16 cellular contexts compared by ENCODE assay signal in the genomic region with DNA sequence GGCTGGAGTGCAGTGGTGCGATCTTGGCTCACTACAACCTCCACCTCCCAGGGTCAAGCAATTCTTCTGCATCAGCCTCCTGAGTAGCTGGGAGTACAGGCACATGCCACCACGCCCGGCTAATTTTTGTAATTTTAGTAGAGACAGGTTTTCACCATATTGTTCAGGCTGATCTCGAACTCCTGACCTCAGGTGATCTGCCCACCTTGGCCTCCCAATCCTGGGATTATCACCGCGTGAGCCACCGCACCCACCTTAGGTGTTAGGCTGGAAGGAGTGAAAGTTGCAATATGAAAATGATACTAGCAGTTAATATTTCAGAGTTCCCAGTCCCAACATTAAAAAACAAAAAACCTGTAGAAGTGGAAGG. TPM values are rescaled to one million over a fixed set of nuclear protein-coding genes. Genes with fewer than 3 reads are reported as not detected.
DNase-seq lines count a peak whose midpoint lies in the region; ATAC-seq and TF ChIP-seq lines count a peak whose summit lies in the region.
"Not testable (repeated sequence)": the region's sequence is repeated elsewhere in the genome, so short reads cannot be mapped to it uniquely, and the experiment has no call there.
"Had no signal": no experiment of that assay in that cellular context is flagged by ENCODE, and none has a peak within 500 bp of the region (broad histone marks: within the 10 kb centered on the region; RNA-seq: fewer than 3 reads in every experiment).

No MANE protein-coding gene starts in this region.

- H3K9me3 ChIP-seq in BLaER1 treated with 17β-estradiol and CSF1 and Interleukin-3, amounts not matched to agents 10 nM and 100 nM (replicated peaks in 1 of 11); H9 (ENCODE audit: control insufficient read depth, low read depth, low read length); MM.1S (replicated peaks; ENCODE audit: insufficient read depth, low read length): not testable (repeated sequence)

- peak overlapping the region; percentile 73 to 82 (median 79) for H3K9ac ChIP-seq in BLaER1 treated with 17β-estradiol and CSF1 and Interleukin-3, amounts not matched to agents 10 nM and 100 nM
- H3K9ac ChIP-seq in H9 (ENCODE audit: extremely low read depth, insufficient read length, low read length), result not testable (repeated sequence)
- H3K9ac ChIP-seq in MM.1S (ENCODE audit: low read length), result peak overlapping the region; percentile 76

- CTCF ChIA-PET in activated B cell treated with CpG ODN at 0.5 μM for 24 hours (lab: Charles Lee), result interaction anchor here (2.3 kb wide), 1 partner anchor 41 kb away, joined by 12 read pairs; no protein-coding TSS in a partner anchor

- not testable (repeated sequence) for H3K4me3 Mint-ChIP-seq in H9; activated T-helper 2 cell treated with anti-CD3 and anti-CD28 coated beads, Interferon-gamma antibody, Interleukin-2, Interleukin-4, amounts not matched to agents 10 μg/mL and 5 μg/mL and 100 μg/mL, durations not matched to agents 14 hours and 24 hours and 36 hours (ENCODE audit: low read depth); mesothelial cell of epicardium
- H3K4me3 Mint-ChIP-seq in activated B cell treated with CpG ODN at 0.5 μM for 24 hours, result peak overlapping the region; percentile 48
- H3K4me3 Mint-ChIP-seq in stimulated activated naive B cell treated with anti-CD40 and anti-IgM and Interleukin-4, amounts not matched to agents 10 μg/mL and 1 μg/mL and 100 μg/mL, for 72 hours, result peak overlapping the region; percentile 7 to 39

- H2AK5ac ChIP-seq in H9 (ENCODE audit: insufficient read length, low read length), result not testable (repeated sequence)

- not testable (repeated sequence) for H2BK120ac ChIP-seq in H9 (ENCODE audit: low read depth, low read length, poor library complexity, severe bottlenecking)

- not testable (repeated sequence) for H2BK12ac ChIP-seq in H9 (ENCODE audit: insufficient read length, low read depth, low read length)

- peaks cover 20 to 44% (median 40%) of the 10 kb centered on the region in 11 experiments for H3K36me3 ChIP-seq in BLaER1 treated with 17β-estradiol and CSF1 and Interleukin-3, amounts not matched to agents 10 nM and 100 nM
- not testable (repeated sequence) for H3K36me3 ChIP-seq in MM.1S (replicated peaks; ENCODE audit: insufficient read depth, low read length)

- H3K79me2 ChIP-seq in H9 (ENCODE audit: insufficient read depth, low read length); MM.1S (ENCODE audit: low read length): not testable (repeated sequence)

- H3K27me3 Mint-ChIP-seq in H9 (ENCODE audit: low read depth); activated B cell treated with CpG ODN at 0.5 μM for 24 hours; activated T-helper 2 cell treated with anti-CD3 and anti-CD28 coated beads, Interferon-gamma antibody, Interleukin-2, Interleukin-4, amounts not matched to agents 10 μg/mL and 5 μg/mL and 100 μg/mL, durations not matched to agents 14 hours and 24 hours and 36 hours (ENCODE audit: low read depth); mesothelial cell of epicardium (ENCODE audit: low read depth); stimulated activated naive B cell treated with anti-CD40 and anti-IgM and Interleukin-4, amounts not matched to agents 10 μg/mL and 1 μg/mL and 100 μg/mL, for 72 hours: not testable (repeated sequence)

- H3T11ph ChIP-seq in H9 (ENCODE audit: low read length), result not testable (repeated sequence)

- H3K4ac ChIP-seq in H9 (ENCODE audit: low read depth, low read length), result not testable (repeated sequence)

- H3K36me3 Mint-ChIP-seq in H9 (ENCODE audit: insufficient read depth in 1 of 3, low read depth in 3 of 3) (peaks cover 31 to 63% (median 43%) of the 10 kb centered on the region in 3 experiments), activated B cell treated with CpG ODN at 0.5 μM for 24 hours (ENCODE audit: low read depth) (peaks cover 34% of the 10 kb centered on the region), mesothelial cell of epicardium (peaks cover 37% of the 10 kb centered on the region)
- peaks cover 72% of the 10 kb centered on the region for H3K36me3 Mint-ChIP-seq in activated T-helper 2 cell treated with anti-CD3 and anti-CD28 coated beads, Interferon-gamma antibody, Interleukin-2, Interleukin-4, amounts not matched to agents 10 μg/mL and 5 μg/mL and 100 μg/mL, durations not matched to agents 14 hours and 24 hours and 36 hours (ENCODE audit: low read depth)
- H3K36me3 Mint-ChIP-seq in stimulated activated naive B cell treated with anti-CD40 and anti-IgM and Interleukin-4, amounts not matched to agents 10 μg/mL and 1 μg/mL and 100 μg/mL, for 72 hours, result peaks cover 33 to 59% of the 10 kb centered on the region in 2 donors

- H2AFZ ChIP-seq in H9 (ENCODE audit: low read length); MM.1S (ENCODE audit: low read length): not testable (repeated sequence)

- not testable (repeated sequence) for H3K18ac ChIP-seq in H9 (ENCODE audit: insufficient read length, low read depth, low read length)

- not testable (repeated sequence) for H3K9me2 ChIP-seq in MM.1S (replicated peaks; ENCODE audit: insufficient read depth, low read length)

- not testable (repeated sequence) for H3K27me3 ChIP-seq in BLaER1 treated with 17β-estradiol and CSF1 and Interleukin-3, amounts not matched to agents 10 nM and 100 nM; H9 (ENCODE audit: insufficient read depth, low read length); MM.1S (replicated peaks; ENCODE audit: insufficient read depth, low read length); dorsolateral prefrontal cortex

- H3K23me2 ChIP-seq in H9 (ENCODE audit: insufficient read length, low read depth, low read length, poor library complexity, severe bottlenecking), result not testable (repeated sequence)

- not testable (repeated sequence) for TF ChIP-seq CTCF in H9 (conservative IDR thresholded peaks at IDR 0.05); MM.1S (IDR thresholded peaks at IDR 0.05; ENCODE audit: low read length); activated B cell treated with CpG ODN at 0.5 μM for 24 hours (IDR thresholded peaks at IDR 0.05); dorsolateral prefrontal cortex (IDR thresholded peaks at IDR 0.05 in 54 of 56, conservative IDR thresholded peaks at IDR 0.05 in 2 of 56; ENCODE audit: low read depth in 1 of 56, partially characterized antibody in 56 of 56); mesothelial cell of epicardium (IDR thresholded peaks at IDR 0.05; ENCODE audit: unreplicated experiment)

- H2BK5ac ChIP-seq in H9 (ENCODE audit: insufficient read length, low read length), result not testable (repeated sequence)

- H3K56ac ChIP-seq in H9 (ENCODE audit: insufficient read length, low read depth, low read length), result not testable (repeated sequence)

- H3K27ac Mint-ChIP-seq in H9 (peak overlapping the region in 2 of 3 experiments; percentile 53 to 62; a peak in 4 of 7 replicates), activated B cell treated with CpG ODN at 0.5 μM for 24 hours (peak overlapping the region; percentile 91), mesothelial cell of epicardium (peak overlapping the region; percentile 25)
- peak overlapping the region; percentile 71 for H3K27ac Mint-ChIP-seq in activated T-helper 2 cell treated with anti-CD3 and anti-CD28 coated beads, Interferon-gamma antibody, Interleukin-2, Interleukin-4, amounts not matched to agents 10 μg/mL and 5 μg/mL and 100 μg/mL, durations not matched to agents 14 hours and 24 hours and 36 hours
- peak overlapping the region; percentile 91 for H3K27ac Mint-ChIP-seq in stimulated activated naive B cell treated with anti-CD40 and anti-IgM and Interleukin-4, amounts not matched to agents 10 μg/mL and 1 μg/mL and 100 μg/mL, for 72 hours

- not testable (repeated sequence) for ATAC-seq in activated B cell treated with CpG ODN at 0.5 μM for 24 hours (ENCODE audit: low read depth); stimulated activated naive B cell treated with anti-CD40 and anti-IgM and Interleukin-4, amounts not matched to agents 10 μg/mL and 1 μg/mL and 100 μg/mL, for 72 hours (replicated peaks)

- H3K4me1 ChIP-seq in BLaER1 treated with 17β-estradiol and CSF1 and Interleukin-3, amounts not matched to agents 10 nM and 100 nM, result peaks cover 68 to 76% (median 73%) of the 10 kb centered on the region in 10 experiments
- H3K4me1 ChIP-seq in H9 (ENCODE audit: insufficient read depth, low read length), result not testable (repeated sequence)
- peaks cover 36% of the 10 kb centered on the region for H3K4me1 ChIP-seq in MM.1S (ENCODE audit: low read length)

- DNase-seq in H9; MM.1S; activated B cell treated with CpG ODN at 0.5 μM for 24 hours; activated T-helper 2 cell treated with anti-CD3 and anti-CD28 coated beads, Interferon-gamma antibody, Interleukin-2, Interleukin-4, amounts not matched to agents 10 μg/mL and 5 μg/mL and 100 μg/mL, durations not matched to agents 14 hours and 24 hours and 36 hours (ENCODE audit: low spot score); mesothelial cell of epicardium (ENCODE audit: low spot score in 2 of 2, unreplicated experiment in 2 of 2); stimulated activated naive B cell treated with anti-CD40 and anti-IgM and Interleukin-4, amounts not matched to agents 10 μg/mL and 1 μg/mL and 100 μg/mL, for 72 hours: not testable (repeated sequence)
- peak in 1 of 10 donors; percentile 15 for DNase-seq in dorsolateral prefrontal cortex

- H3K4me3 ChIP-seq in BLaER1 treated with 17β-estradiol and CSF1 and Interleukin-3, amounts not matched to agents 10 nM and 100 nM, result peak overlapping the region in 5 of 10 experiments; percentile 6 to 52 (median 24); a peak in 5 of 20 replicates
- peak overlapping the region; percentile 0; the same call in 1 of the 2 replicates for H3K4me3 ChIP-seq in MM.1S (ENCODE audit: low read length)
- H3K4me3 ChIP-seq in dorsolateral prefrontal cortex, result not testable (repeated sequence)

- H3K79me1 ChIP-seq in H9 (ENCODE audit: insufficient read depth, low read depth, low read length, poor library complexity, severe bottlenecking), result not testable (repeated sequence)

- H4K5ac ChIP-seq in H9 (ENCODE audit: insufficient read length, low read depth, low read length), result not testable (repeated sequence)

- not testable (repeated sequence) for H2BK15ac ChIP-seq in H9 (ENCODE audit: low read depth, low read length)

- peaks cover 25 to 37% of the 10 kb centered on the region in 2 experiments for H3K4me1 Mint-ChIP-seq in H9
- H3K4me1 Mint-ChIP-seq in activated B cell treated with CpG ODN at 0.5 μM for 24 hours, result peaks cover 68% of the 10 kb centered on the region
- H3K4me1 Mint-ChIP-seq in activated T-helper 2 cell treated with anti-CD3 and anti-CD28 coated beads, Interferon-gamma antibody, Interleukin-2, Interleukin-4, amounts not matched to agents 10 μg/mL and 5 μg/mL and 100 μg/mL, durations not matched to agents 14 hours and 24 hours and 36 hours (ENCODE audit: low read depth), result peaks cover 23% of the 10 kb centered on the region
- H3K4me1 Mint-ChIP-seq in mesothelial cell of epicardium, result not testable (repeated sequence)
- H3K4me1 Mint-ChIP-seq in stimulated activated naive B cell treated with anti-CD40 and anti-IgM and Interleukin-4, amounts not matched to agents 10 μg/mL and 1 μg/mL and 100 μg/mL, for 72 hours, result peaks cover 45 to 72% of the 10 kb centered on the region in 2 donors

- intact Hi-C loops in activated B cell treated with CpG ODN at 0.5 μM for 24 hours (cut with micrococcal nuclease); dorsolateral prefrontal cortex (cut with DNase I): not testable (repeated sequence)
- intact Hi-C loops in activated T-helper 2 cell treated with anti-CD3 and anti-CD28 coated beads, Interferon-gamma antibody, Interleukin-2, Interleukin-4, amounts not matched to agents 10 μg/mL and 5 μg/mL and 100 μg/mL, durations not matched to agents 14 hours and 24 hours and 36 hours (cut with micrococcal nuclease), result loop anchor here (1.0 kb wide), 1 partner anchor 30 kb away; no protein-coding TSS in a partner anchor

- not testable (repeated sequence) for H2BK20ac ChIP-seq in H9 (ENCODE audit: low read depth, low read length, poor library complexity, severe bottlenecking)

- POLR2A ChIA-PET in activated B cell treated with CpG ODN at 0.5 μM for 24 hours (lab: Charles Lee), result interaction anchor here (0.7 to 3.1 kb wide), 11 partner anchors 9 to 276 kb away, joined by 3 to 24 read pairs (median 8); a partner anchor contains a TSS

- peak overlapping the region; percentile 85 to 98 (median 92) for H3K27ac ChIP-seq in BLaER1 treated with 17β-estradiol and CSF1 and Interleukin-3, amounts not matched to agents 10 nM and 100 nM
- H3K27ac ChIP-seq in H9 (ENCODE audit: insufficient read length, low read depth, low read length), result not testable (repeated sequence)
- H3K27ac ChIP-seq in MM.1S (ENCODE audit: low read length) (peak overlapping the region; percentile 95), dorsolateral prefrontal cortex (peak overlapping the region in 43 of 59 donors; percentile 1 to 93 (median 58))

- H4K20me1 ChIP-seq in BLaER1 treated with 17β-estradiol and CSF1 and Interleukin-3, amounts not matched to agents 10 nM and 100 nM, result peaks cover 0 to 27% (median 0%) of the 10 kb centered on the region in 11 experiments; a peak in 5 of 22 replicates
- H4K20me1 ChIP-seq in H9 (ENCODE audit: control insufficient read depth, insufficient read depth, insufficient read length); MM.1S (ENCODE audit: insufficient read depth, low read length): not testable (repeated sequence)

- H4K8ac ChIP-seq in H9 (replicated peaks; ENCODE audit: insufficient read length, low read depth, low read length), result not testable (repeated sequence)

- H3F3A ChIP-seq in MM.1S (ENCODE audit: insufficient read depth, low read length), result peaks cover 54% of the 10 kb centered on the region

- H3K23ac ChIP-seq in H9 (ENCODE audit: insufficient read length, low read depth, low read length), result not testable (repeated sequence)

- not testable (repeated sequence) for H4K91ac ChIP-seq in H9 (ENCODE audit: insufficient read length, low read depth, low read length)

- H3K14ac ChIP-seq in H9 (ENCODE audit: insufficient read depth, low read length), result not testable (repeated sequence)

- not testable (repeated sequence) for H3K9me3 Mint-ChIP-seq in H9; activated B cell treated with CpG ODN at 0.5 μM for 24 hours; activated T-helper 2 cell treated with anti-CD3 and anti-CD28 coated beads, Interferon-gamma antibody, Interleukin-2, Interleukin-4, amounts not matched to agents 10 μg/mL and 5 μg/mL and 100 μg/mL, durations not matched to agents 14 hours and 24 hours and 36 hours; mesothelial cell of epicardium; stimulated activated naive B cell treated with anti-CD40 and anti-IgM and Interleukin-4, amounts not matched to agents 10 μg/mL and 1 μg/mL and 100 μg/mL, for 72 hours

- no CpG with 5 or more reads among the region's 7 CpGs for WGBS in H9 (ENCODE audit: extremely low coverage, insufficient read length, low lambda C conversion rate)

- peak overlapping the region; percentile 88 to 99 (median 96) for H3K4me2 ChIP-seq in BLaER1 treated with 17β-estradiol and CSF1 and Interleukin-3, amounts not matched to agents 10 nM and 100 nM
- not testable (repeated sequence) for H3K4me2 ChIP-seq in H9 (ENCODE audit: insufficient read depth, insufficient read length, low read length)
- peak overlapping the region; percentile 76; the same call in 1 of the 2 replicates for H3K4me2 ChIP-seq in MM.1S (ENCODE audit: low read depth, low read length)

RNA-seq across cellular contexts. Expression of a gene that starts 7.3 kb away (rescaled TPM):
- total RNA-seq in H9 (2021), result 3.2 and 3.3 TPM in 2 replicates
- 2.1 and 2.2 TPM in 2 replicates for total RNA-seq in activated B cell treated with CpG ODN at 0.5 μM for 24 hours
- total RNA-seq in activated T-helper 2 cell treated with anti-CD3 and anti-CD28 coated beads, Interferon-gamma antibody, Interleukin-2, Interleukin-4, amounts not matched to agents 10 μg/mL and 5 μg/mL and 100 μg/mL, durations not matched to agents 14 hours and 24 hours and 36 hours, result 12.3 TPM in 2 replicates
- 10 to 100 TPM in 107 of 120 experiments, 1 to 10 TPM in 13; 7.1 to 48.0 (median 17.7) TPM for total RNA-seq in dorsolateral prefrontal cortex
- total RNA-seq in mesothelial cell of epicardium, result 6.1 to 7.3 TPM (median 6.7 TPM) in 3 replicates

RNA-seq across cellular contexts. Expression of a gene that starts 8.1 kb away (rescaled TPM):
- total RNA-seq in H9 (2021), result 43.5 and 50.1 TPM in 2 replicates
- 65.8 and 79.4 TPM in 2 replicates for total RNA-seq in activated B cell treated with CpG ODN at 0.5 μM for 24 hours
- total RNA-seq in activated T-helper 2 cell treated with anti-CD3 and anti-CD28 coated beads, Interferon-gamma antibody, Interleukin-2, Interleukin-4, amounts not matched to agents 10 μg/mL and 5 μg/mL and 100 μg/mL, durations not matched to agents 14 hours and 24 hours and 36 hours, result 86.2 and 87.5 TPM in 2 replicates
- 100 to 1,000 TPM in 5 of 120 experiments, 10 to 100 TPM in 115; 29.6 to 137 (median 52.9) TPM for total RNA-seq in dorsolateral prefrontal cortex
- 52.8 to 56.3 TPM (median 54.5 TPM) in 3 replicates for total RNA-seq in mesothelial cell of epicardium

RNA-seq across cellular contexts. Expression of a gene that starts 58.5 kb away (rescaled TPM):
- total RNA-seq in H9 (2021), result not detected in 2 replicates
- total RNA-seq in activated B cell treated with CpG ODN at 0.5 μM for 24 hours, result not detected in 2 replicates
- total RNA-seq in activated T-helper 2 cell treated with anti-CD3 and anti-CD28 coated beads, Interferon-gamma antibody, Interleukin-2, Interleukin-4, amounts not matched to agents 10 μg/mL and 5 μg/mL and 100 μg/mL, durations not matched to agents 14 hours and 24 hours and 36 hours, result not detected in 2 replicates
- under 1 TPM in 2 of 120 experiments, not detected in 118; 0.25 to 0.30 TPM for total RNA-seq in dorsolateral prefrontal cortex
- total RNA-seq in mesothelial cell of epicardium, result not detected in 3 replicates
- total RNA-seq: activated naive CD4-positive, alpha-beta T cell treated with anti-CD3 and anti-CD28 coated beads for 36 hours; chondrocyte; esophagus squamous epithelium; gastrocnemius medialis; liver; PC-9; smooth muscle cell; T-helper 1 cell treated with Interleukin-12 subunit alpha and Interleukin-12 subunit beta and Interleukin-4 antibody, amounts not matched to agents 30 ng/mL and 1 ng/mL, for 36 hours had no signal

Comparison
In these comparisons a context has a peak if more than half of its experiments do, and no peak if none do; other contexts are left out.
1. H3K27ac Mint-ChIP-seq: peak in every context shown above with its lines; median percentile 91 in activated B cell treated with CpG ODN at 0.5 μM for 24 hours; 91 in stimulated activated naive B cell treated with anti-CD40 and anti-IgM and Interleukin-4, amounts not matched to agents 10 μg/mL and 1 μg/mL and 100 μg/mL, for 72 hours; 71 in activated T-helper 2 cell treated with anti-CD3 and anti-CD28 coated beads, Interferon-gamma antibody, Interleukin-2, Interleukin-4, amounts not matched to agents 10 μg/mL and 5 μg/mL and 100 μg/mL, durations not matched to agents 14 hours and 24 hours and 36 hours; 58 in H9; 25 in mesothelial cell of epicardium.